Comparison of ENCODE assay signal across 1 cellular context in the genomic region with DNA sequence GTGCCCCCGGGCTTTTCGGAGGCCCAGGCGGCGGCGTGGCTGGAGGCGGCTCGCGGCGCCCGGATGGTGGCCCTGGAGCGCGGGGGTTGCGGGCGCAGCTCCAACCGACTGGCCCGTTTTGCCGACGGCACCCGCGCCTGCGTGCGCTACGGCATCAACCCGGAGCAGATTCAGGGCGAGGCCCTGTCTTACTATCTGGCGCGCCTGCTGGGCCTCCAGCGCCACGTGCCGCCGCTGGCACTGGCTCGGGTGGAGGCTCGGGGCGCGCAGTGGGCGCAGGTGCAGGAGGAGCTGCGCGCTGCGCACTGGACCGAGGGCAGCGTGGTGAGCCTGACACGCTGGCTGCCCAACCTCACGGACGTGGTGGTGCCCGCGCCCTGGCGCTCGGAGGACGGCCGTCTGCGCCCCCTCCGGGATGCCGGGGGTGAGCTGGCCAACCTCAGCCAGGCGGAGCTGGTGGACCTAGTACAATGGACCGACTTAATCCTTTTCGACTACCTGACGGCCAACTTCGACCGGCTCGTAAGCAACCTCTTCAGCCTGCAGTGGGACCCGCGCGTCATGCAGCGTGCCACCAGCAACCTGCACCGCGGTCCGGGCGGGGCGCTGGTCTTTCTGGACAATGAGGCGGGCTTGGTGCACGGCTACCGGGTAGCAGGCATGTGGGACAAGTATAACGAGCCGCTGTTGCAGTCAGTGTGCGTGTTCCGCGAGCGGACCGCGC.
A peak's percentile ranks its signal among the peaks of the same experiment; 100 is the strongest.
TF ChIP-seq lines count a peak whose summit lies in the region.

No MANE protein-coding gene starts in this region.

TF ChIP-seq in IMR-90, 13 proteins besides CTCF, POLR2A, EP300 and RAD21 (continued from another document):
- TF ChIP-seq MAFK (IDR thresholded peaks at IDR 0.05; ENCODE audit: low read depth, low read length) (no peak), RCOR1 (IDR thresholded peaks at IDR 0.05; ENCODE audit: insufficient replicate concordance, low read length) (no peak), NFE2L2 (IDR thresholded peaks at IDR 0.05; ENCODE audit: low read depth, low read length) (no peak), MXI1 (IDR thresholded peaks at IDR 0.05; ENCODE audit: borderline replicate concordance, low read depth, low read length) (peak; percentile 83; the same call in 1 of the 2 replicates)
